Comparison of ENCODE assay signal across 16 cellular contexts in genomic region chr5:171122372-171122771, GRCh38.
DNase-seq lines count a peak whose midpoint lies in the region; ATAC-seq and TF ChIP-seq lines count a peak whose summit lies in the region.
"Had no signal": no experiment of that assay in that cellular context is flagged by ENCODE, and none has a peak within 500 bp of the region (broad histone marks: within the 10 kb centered on the region; RNA-seq: fewer than 3 reads in every experiment).

No MANE protein-coding gene starts in this region.

- TF ChIP-seq POLR2A in adrenal gland (IDR thresholded peaks at IDR 0.05): no peak

- H3K27ac Mint-ChIP-seq in neural crest cell (ENCODE audit: unreplicated experiment): peak overlapping the region; percentile 45
- H3K27ac Mint-ChIP-seq: activated CD4-positive, alpha-beta T cell treated with anti-CD3 and anti-CD28 coated beads for 36 hours; activated T-cell treated with anti-CD3 and anti-CD28 coated beads, Interleukin-2, amount 50 U/mL, for 72 hours had no signal

- no peaks in the 10 kb centered on the region for H3K27me3 Mint-ChIP-seq in neural crest cell (ENCODE audit: low read depth)

- H3K36me3 ChIP-seq in adrenal gland (replicated peaks in 1 of 2): no peaks in the 10 kb centered on the region
- H3K36me3 ChIP-seq: prostate gland, tibial nerve had no signal

- DNase-seq in NCI-H146 (lab: John Stamatoyannopoulos, UW): peak; percentile 5
- no peak for DNase-seq in NCI-H146 treated with DMSO at 0.1 percent for 48 hours (lab: John Stamatoyannopoulos, UW; ENCODE audit: unreplicated experiment)
- peak; percentile 27 for DNase-seq in LNCaP clone FGC (ENCODE audit: low read depth)
- peak in 4 of 7 donors; percentile 12 to 28 (median 20) for DNase-seq in adrenal gland
- no peak for DNase-seq in neural crest cell (ENCODE audit: low read depth, low spot score)
- no peak for DNase-seq in effector CD4-positive, alpha-beta T cell
- DNase-seq in COLO829 (ENCODE audit: low spot score): no peak
- DNase-seq: activated CD4-positive, alpha-beta T cell treated with anti-CD3 and anti-CD28 coated beads for 36 hours; activated T-cell treated with anti-CD3 and anti-CD28 coated beads, Interleukin-2, amount 50 U/mL, for 72 hours; amniotic stem cell; DMS153; foreskin keratinocyte; NCI-H1048 had no signal

- H3K4me1 Mint-ChIP-seq in neural crest cell: no peaks in the 10 kb centered on the region
- H3K4me1 Mint-ChIP-seq: activated CD4-positive, alpha-beta T cell treated with anti-CD3 and anti-CD28 coated beads for 36 hours had no signal

- TF ChIP-seq CTCF in LNCaP clone FGC (IDR thresholded peaks at IDR 0.05; ENCODE audit: control insufficient read depth, extremely low read depth, insufficient read depth): no peak
- no peak for TF ChIP-seq CTCF in adrenal gland (IDR thresholded peaks at IDR 0.05)
- no peak for TF ChIP-seq CTCF in neural crest cell (conservative IDR thresholded peaks at IDR 0.05)

- H3K27me3 ChIP-seq in adrenal gland: no peaks in the 10 kb centered on the region
- H3K27me3 ChIP-seq: foreskin keratinocyte, tibial nerve had no signal

- no peak for ATAC-seq in HG02571 (IDR thresholded peaks at IDR 0.05; ENCODE audit: unreplicated experiment)
- ATAC-seq: activated CD4-positive, alpha-beta T cell treated with anti-CD3 and anti-CD28 coated beads for 36 hours; activated T-cell treated with anti-CD3 and anti-CD28 coated beads, Interleukin-2, amount 50 U/mL, for 72 hours; foreskin keratinocyte had no signal

- H3K4me3 Mint-ChIP-seq in neural crest cell: no peak overlapping the region
- H3K4me3 Mint-ChIP-seq: activated CD4-positive, alpha-beta T cell treated with anti-CD3 and anti-CD28 coated beads for 36 hours; activated T-cell treated with anti-CD3 and anti-CD28 coated beads, Interleukin-2, amount 50 U/mL, for 72 hours had no signal

- 64 to 86% (median 85%) methylated on average over 2 of the region's 2 CpGs for WGBS in adrenal gland, 4 donors

- intact Hi-C loops in adrenal gland (cut with DNase I): no loop called here

- H3K4me1 ChIP-seq in adrenal gland (replicated peaks in 1 of 2): no peaks in the 10 kb centered on the region
- H3K4me1 ChIP-seq: foreskin keratinocyte, prostate gland, tibial nerve had no signal

- H3K4me3 ChIP-seq in LNCaP clone FGC (ENCODE audit: low read depth, low read length): no peak overlapping the region
- no peak overlapping the region for H3K4me3 ChIP-seq in adrenal gland
- H3K4me3 ChIP-seq: prostate gland, tibial nerve had no signal

- H3K36me3 Mint-ChIP-seq in neural crest cell (ENCODE audit: low read depth): peaks cover 23% of the 10 kb centered on the region

- no peak overlapping the region for H3K27ac ChIP-seq in adrenal gland
- H3K27ac ChIP-seq: foreskin keratinocyte, prostate gland, tibial nerve had no signal

- peaks cover 19% of the 10 kb centered on the region for H3K9me3 Mint-ChIP-seq in neural crest cell

- no peaks in the 10 kb centered on the region for H3K9me3 ChIP-seq in adrenal gland (replicated peaks in 1 of 3)
- H3K9me3 ChIP-seq: prostate gland had no signal

Comparison
In these comparisons a context has a peak if more than half of its experiments do, and no peak if none do; other contexts are left out.
1. DNase-seq: peak in NCI-H146 (single experiment), LNCaP clone FGC (single experiment) and adrenal gland (4 of 7); none in NCI-H146 treated with DMSO at 0.1 percent for 48 hours (single experiment), neural crest cell (single experiment), effector CD4-positive, alpha-beta T cell (single experiment) and COLO829 (single experiment).